9 cellular contexts compared by ENCODE assay signal in genomic region chr22:36465232-36466021, GRCh38. TPM values are rescaled to one million over a fixed set of nuclear protein-coding genes. Genes with fewer than 3 reads are reported as not detected.
A peak's percentile ranks its signal among the peaks of the same experiment; 100 is the strongest.
DNase-seq lines count a peak whose midpoint lies in the region; ATAC-seq and TF ChIP-seq lines count a peak whose summit lies in the region.
"Had no signal": no experiment of that assay in that cellular context is flagged by ENCODE, and none has a peak within 500 bp of the region (broad histone marks: within the 10 kb centered on the region; RNA-seq: fewer than 3 reads in every experiment).

No MANE protein-coding gene starts in this region.

- peak overlapping the region; percentile 51 for H3K27ac ChIP-seq in SK-N-MC

- H3K4me1 Mint-ChIP-seq in progenitor cell of endocrine pancreas (ENCODE audit: low read depth): peaks cover 9% of the 10 kb centered on the region

- H3K9me3 Mint-ChIP-seq in progenitor cell of endocrine pancreas (ENCODE audit: low read depth): no peaks in the 10 kb centered on the region
- H3K9me3 Mint-ChIP-seq: activated B cell treated with CpG ODN at 0.5 μM for 24 hours had no signal

- no peak overlapping the region for H3K9ac ChIP-seq in SK-N-MC (ENCODE audit: insufficient read length)

- no peak for TF ChIP-seq CTCF in progenitor cell of endocrine pancreas (IDR thresholded peaks at IDR 0.05; ENCODE audit: unreplicated experiment)

- no peak overlapping the region for H3K4me3 Mint-ChIP-seq in progenitor cell of endocrine pancreas (ENCODE audit: low read depth)
- H3K4me3 Mint-ChIP-seq: activated B cell treated with CpG ODN at 0.5 μM for 24 hours had no signal

- DNase-seq in DMS53 treated with DMSO at 0.1 percent for 48 hours (lab: John Stamatoyannopoulos, UW; ENCODE audit: unreplicated experiment): peak; percentile 22
- no peak for DNase-seq in SK-N-MC (ENCODE audit: low read depth, low spot score)
- DNase-seq in fibroblast of the conjunctiva (ENCODE audit: low read depth): peak; percentile 65
- DNase-seq in progenitor cell of endocrine pancreas (ENCODE audit: low spot score, unreplicated experiment): no peak
- no peak for DNase-seq in NCI-H2081 treated with DMSO at 0.1 percent for 48 hours (lab: John Stamatoyannopoulos, UW)
- DNase-seq in stimulated activated CD4-positive, alpha-beta T cell treated with anti-CD3 and anti-CD28 coated beads, Interleukin-1b, Interleukin-23, amount 100 ng/mL, for 48 hours: no peak
- DNase-seq in NK-92 treated with Interleukin-12 subunit alpha and Interleukin-12 subunit beta, amount 100 ng/mL, for 24 hours (lab: John Stamatoyannopoulos, UW): no peak
- DNase-seq: activated B cell treated with CpG ODN at 0.5 μM for 24 hours had no signal

- H3K27me3 Mint-ChIP-seq in progenitor cell of endocrine pancreas: no peaks in the 10 kb centered on the region
- H3K27me3 Mint-ChIP-seq: activated B cell treated with CpG ODN at 0.5 μM for 24 hours had no signal

- no peak for ATAC-seq in GM18873 (IDR thresholded peaks at IDR 0.05; ENCODE audit: low FRiP score, unreplicated experiment)

- H3K36me3 ChIP-seq in SK-N-MC (ENCODE audit: insufficient read depth, low read length): no peaks in the 10 kb centered on the region; the same call in 1 of the 2 replicates

- H3K36me3 Mint-ChIP-seq in progenitor cell of endocrine pancreas (ENCODE audit: insufficient read depth): no peaks in the 10 kb centered on the region

- H3K27ac Mint-ChIP-seq in progenitor cell of endocrine pancreas: peak overlapping the region; percentile 85

- no peaks in the 10 kb centered on the region for H3K9me3 ChIP-seq in SK-N-MC (ENCODE audit: low read depth, low read length)

- H3K4me3 ChIP-seq in SK-N-MC: no peak overlapping the region

RNA-seq across cellular contexts. Expression of gene TXN2, which starts 16.0 kb away (rescaled TPM):
- total RNA-seq in progenitor cell of endocrine pancreas: 55.0 and 59.6 TPM in 2 replicates

RNA-seq across cellular contexts. Expression of gene FOXRED2, which starts 41.4 kb away (rescaled TPM):
- total RNA-seq in progenitor cell of endocrine pancreas: 22.7 and 23.5 TPM in 2 replicates

Comparison
In these comparisons a context has a peak if more than half of its experiments do, and no peak if none do; other contexts are left out.
1. DNase-seq: peak in DMS53 treated with DMSO at 0.1 percent for 48 hours (single experiment) and fibroblast of the conjunctiva (single experiment); none in SK-N-MC (single experiment), progenitor cell of endocrine pancreas (single experiment), NCI-H2081 treated with DMSO at 0.1 percent for 48 hours (single experiment), stimulated activated CD4-positive, alpha-beta T cell treated with anti-CD3 and anti-CD28 coated beads, Interleukin-1b, Interleukin-23, amount 100 ng/mL, for 48 hours (single experiment) and NK-92 treated with Interleukin-12 subunit alpha and Interleukin-12 subunit beta, amount 100 ng/mL, for 24 hours (single experiment).